1 cellular context compared by ENCODE assay signal in genomic region chr11:65180877-65181568, GRCh38.
TF ChIP-seq lines count a peak whose summit lies in the region.

No MANE protein-coding gene starts in this region.

TF ChIP-seq in IMR-90, 13 proteins besides CTCF, POLR2A, EP300 and RAD21:
- TF ChIP-seq MXI1 (IDR thresholded peaks at IDR 0.05; ENCODE audit: borderline replicate concordance, low read depth, low read length) (peak; percentile 62; the same call in 1 of the 2 replicates), MAZ (IDR thresholded peaks at IDR 0.05; ENCODE audit: borderline replicate concordance, low read depth, low read length) (peak; percentile 61; the same call in 1 of the 2 replicates), MAFK (IDR thresholded peaks at IDR 0.05; ENCODE audit: low read depth, low read length) (no peak), USF2 (IDR thresholded peaks at IDR 0.05; ENCODE audit: low read depth, low read length) (no peak), RCOR1 (IDR thresholded peaks at IDR 0.05; ENCODE audit: insufficient replicate concordance, low read length) (no peak), NFE2L2 (IDR thresholded peaks at IDR 0.05; ENCODE audit: low read depth, low read length) (no peak), BHLHE40 (IDR thresholded peaks at IDR 0.05; ENCODE audit: low read depth, low read length) (no peak)
